Comparison of ENCODE assay signal across 8 cellular contexts in genomic region chr20:34955232-34956040, GRCh38. TPM values are rescaled to one million over a fixed set of nuclear protein-coding genes. Genes with fewer than 3 reads are reported as not detected.
DNase-seq lines count a peak whose midpoint lies in the region; ATAC-seq and TF ChIP-seq lines count a peak whose summit lies in the region.

Gene GSS (minus strand): TSS chr20:34955806. CDS start chr20:34951852, 3,954 bp downstream.
Gene MYH7B (plus strand): TSS chr20:34955868. CDS start chr20:34978006, 22,138 bp downstream.

- H3K27me3 ChIP-seq in prostate gland (replicated peaks; ENCODE audit: insufficient read depth): no peaks in the 10 kb centered on the region

- DNase-seq in NCI-H1694 (lab: John Stamatoyannopoulos, UW): peak; percentile 93
- peak; percentile 100 for DNase-seq in left ventricle myocardium superior
- peak; percentile 96 for DNase-seq in prostate gland (ENCODE audit: low spot score)

- H3K4me1 ChIP-seq in prostate gland (replicated peaks): no peaks in the 10 kb centered on the region
- no peaks in the 10 kb centered on the region for H3K4me1 ChIP-seq in urinary bladder (ENCODE audit: insufficient read depth)

- no peaks in the 10 kb centered on the region for H3K27me3 Mint-ChIP-seq in T-helper 1 cell treated with Interleukin-12 subunit alpha and Interleukin-12 subunit beta and Interleukin-4 antibody, amounts not matched to agents 30 μg/mL and 1 μg/mL, for 36 hours (ENCODE audit: low read depth)

- H3K27ac ChIP-seq in angular gyrus (ENCODE audit: low read depth, low read length) (peak within 1 kb of the TSS; percentile 85), prostate gland (peak within 1 kb of the TSS; percentile 90 to 93), urinary bladder (ENCODE audit: low read depth) (peak within 1 kb of the TSS; percentile 72)

- peaks cover 12% of the 10 kb centered on the region for H3K4me1 Mint-ChIP-seq in T-helper 1 cell treated with Interleukin-12 subunit alpha and Interleukin-12 subunit beta and Interleukin-4 antibody, amounts not matched to agents 30 μg/mL and 1 μg/mL, for 36 hours (ENCODE audit: low read depth)

- no peaks in the 10 kb centered on the region for H3K9me3 Mint-ChIP-seq in T-helper 1 cell treated with Interleukin-12 subunit alpha and Interleukin-12 subunit beta and Interleukin-4 antibody, amounts not matched to agents 30 μg/mL and 1 μg/mL, for 36 hours

- TF ChIP-seq POLR2A in GM15510 (IDR thresholded peaks at IDR 0.05; ENCODE audit: borderline replicate concordance, extremely low read depth, insufficient read length) (peak; percentile 87), prostate gland (IDR thresholded peaks at IDR 0.05) (peak; percentile 79)

- WGBS in prostate gland: under 1% methylated on average over 61 of the region's 62 CpGs
- under 1% methylated on average over 62 of the region's 62 CpGs for WGBS in urinary bladder

- no peaks in the 10 kb centered on the region for H3K9me3 ChIP-seq in prostate gland

- H3K4me3 Mint-ChIP-seq in T-helper 1 cell treated with Interleukin-12 subunit alpha and Interleukin-12 subunit beta and Interleukin-4 antibody, amounts not matched to agents 30 μg/mL and 1 μg/mL, for 36 hours: peak within 1 kb of the TSS; percentile 97

- peak; percentile 90 for ATAC-seq in HG02885 (IDR thresholded peaks at IDR 0.05; ENCODE audit: poor library complexity, unreplicated experiment)
- peak; percentile 93 for ATAC-seq in left ventricle myocardium superior

- H3K4me3 ChIP-seq in prostate gland (peak within 1 kb of the TSS; percentile 67 to 68), urinary bladder (ENCODE audit: low read depth, low read length) (peak within 1 kb of the TSS; percentile 55)

- TF ChIP-seq CTCF in prostate gland (IDR thresholded peaks at IDR 0.05): peak in 3 of 4 experiments; percentile 54 to 79 (median 72)

- H3K36me3 Mint-ChIP-seq in T-helper 1 cell treated with Interleukin-12 subunit alpha and Interleukin-12 subunit beta and Interleukin-4 antibody, amounts not matched to agents 30 μg/mL and 1 μg/mL, for 36 hours (ENCODE audit: low read depth): peaks cover 3% of the 10 kb centered on the region

- peak within 1 kb of the TSS; percentile 94 for H3K27ac Mint-ChIP-seq in T-helper 1 cell treated with Interleukin-12 subunit alpha and Interleukin-12 subunit beta and Interleukin-4 antibody, amounts not matched to agents 30 μg/mL and 1 μg/mL, for 36 hours

- H3K36me3 ChIP-seq in prostate gland: no peaks in the 10 kb centered on the region
- H3K36me3 ChIP-seq in urinary bladder (ENCODE audit: insufficient read depth): no peaks in the 10 kb centered on the region

- intact Hi-C loops in left ventricle myocardium superior (cut with micrococcal nuclease) (loop anchor here (2.0 kb wide), 1 partner anchor 81 kb away; no protein-coding TSS in a partner anchor), prostate gland (cut with DNase I) (loop anchor here (1.0 to 5.0 kb wide), 3 partner anchors 81 to 248 kb away; partner anchors contain the start of gene NCOA6)

RNA-seq across cellular contexts. Expression of gene GSS, which starts in this region (rescaled TPM):
- total RNA-seq in left ventricle myocardium superior (18.6 TPM), prostate gland (100 to 1,000 TPM in 1 of 2 donors, 10 to 100 TPM in 1; 84.4 to 101 TPM), urinary bladder (24.9 TPM)
- 27.2 TPM for polyA plus RNA-seq in urinary bladder

RNA-seq across cellular contexts. Expression of gene MYH7B, which starts in this region (rescaled TPM):
- 297 TPM for total RNA-seq in left ventricle myocardium superior
- 10 to 100 TPM in 1 of 2 donors, under 1 TPM in 1; 0.27 to 11.5 TPM for total RNA-seq in prostate gland
- total RNA-seq in urinary bladder: 4.3 TPM
- 0.81 TPM for polyA plus RNA-seq in urinary bladder

Comparison
In these comparisons a context has a peak if more than half of its experiments do, and no peak if none do; other contexts are left out.
1. Peak in every context shown above with its lines: DNase-seq, ATAC-seq, H3K4me3 ChIP-seq and H3K27ac ChIP-seq.
2. RNA of gene MYH7B (total RNA-seq): 297 TPM in left ventricle myocardium superior (single experiment); 0.27 to 11.5 TPM in prostate gland and 4.3 TPM in urinary bladder (single experiment); every median in the first group is over 10 times any median in the second.